Comparison of ENCODE assay signal across 2 cellular contexts in genomic region chr17:41088760-41089352, GRCh38. TPM values are rescaled to one million over a fixed set of nuclear protein-coding genes. Genes with fewer than 3 reads are reported as not detected.
"Had no signal": no experiment of that assay in that cellular context is flagged by ENCODE, and none has a peak within 500 bp of the region (broad histone marks: within the 10 kb centered on the region; RNA-seq: fewer than 3 reads in every experiment).

No MANE protein-coding gene starts in this region.

RNA-seq across cellular contexts. Expression of gene KRTAP4-7, which starts 4.9 kb away (rescaled TPM):
- polyA plus RNA-seq: adipose tissue, cardiac muscle cell had no signal

RNA-seq across cellular contexts. Expression of gene KRTAP4-8, which starts 9.1 kb away (rescaled TPM):
- polyA plus RNA-seq: adipose tissue, cardiac muscle cell had no signal

RNA-seq across cellular contexts. Expression of gene KRTAP4-16, which starts 13.2 kb away (rescaled TPM):
- polyA plus RNA-seq: adipose tissue, cardiac muscle cell had no signal

RNA-seq across cellular contexts. Expression of gene KRTAP4-9, which starts 16.3 kb away (rescaled TPM):
- polyA plus RNA-seq: adipose tissue, cardiac muscle cell had no signal

RNA-seq across cellular contexts. Expression of gene KRTAP2-4, which starts 23.2 kb away (rescaled TPM):
- polyA plus RNA-seq: adipose tissue, cardiac muscle cell had no signal
